1 cellular context compared by ENCODE assay signal in genomic region chr19:44613295-44614168, GRCh38.
TF ChIP-seq lines count a peak whose summit lies in the region.

Gene IGSF23, plus strand, starts transcription at chr19:44613563. Its CDS starts 83 bp downstream, at chr19:44613646.

TF ChIP-seq in HepG2, 621 proteins besides CTCF, POLR2A, EP300 and RAD21 (continued from another document and continues in another):
- no peak for TF ChIP-seq CENPBD1 (CRISPR knock-in tag; IDR thresholded peaks at IDR 0.05; ENCODE audit: borderline replicate concordance, low read depth)
- peak; percentile 61; the same call in 1 of the 2 replicates for TF ChIP-seq ZNF788 (CRISPR knock-in tag; IDR thresholded peaks at IDR 0.05; ENCODE audit: borderline replicate concordance)
- TF ChIP-seq HMGA1 (CRISPR knock-in tag; conservative IDR thresholded peaks at IDR 0.05) = no peak
- TF ChIP-seq TEF (CRISPR knock-in tag; IDR thresholded peaks at IDR 0.05) = no peak
- TF ChIP-seq ZNF318 (CRISPR knock-in tag; IDR thresholded peaks at IDR 0.05) = no peak
- TF ChIP-seq STAT5B (CRISPR knock-in tag; IDR thresholded peaks at IDR 0.05) = no peak
- peak; percentile 69 for TF ChIP-seq ATF2 (CRISPR knock-in tag; IDR thresholded peaks at IDR 0.05)
- TF ChIP-seq ZNF510 (CRISPR knock-in tag; IDR thresholded peaks at IDR 0.05; ENCODE audit: low read depth) = 0 out of 2 replicates have a peak, but pooled peaks have one; percentile 72
- TF ChIP-seq ZNF383 (CRISPR knock-in tag; IDR thresholded peaks at IDR 0.05; ENCODE audit: borderline replicate concordance) = no peak
- TF ChIP-seq FOXA1 (IDR thresholded peaks at IDR 0.05) = no peak
- TF ChIP-seq FOXA1 (CRISPR knock-in tag; IDR thresholded peaks at IDR 0.05) = peak; percentile 51; the same call in 1 of the 2 replicates
- no peak for TF ChIP-seq AKAP8 (CRISPR knock-in tag; IDR thresholded peaks at IDR 0.05)
- TF ChIP-seq MEF2D (CRISPR knock-in tag; IDR thresholded peaks at IDR 0.05) = peak; percentile 62; the same call in 1 of the 2 replicates
- TF ChIP-seq ZNF574 (CRISPR knock-in tag; IDR thresholded peaks at IDR 0.05) = no peak
- TF ChIP-seq SMC3 (IDR thresholded peaks at IDR 0.05; ENCODE audit: low read length) = no peak; the same call in 1 of the 2 replicates
- no peak for TF ChIP-seq KLF12 (CRISPR knock-in tag; IDR thresholded peaks at IDR 0.05; ENCODE audit: borderline replicate concordance)
- peak; percentile 26; the same call in 1 of the 2 replicates for TF ChIP-seq ZNF331 (CRISPR knock-in tag; IDR thresholded peaks at IDR 0.05)
- no peak for TF ChIP-seq CC2D1A (CRISPR knock-in tag; IDR thresholded peaks at IDR 0.05)
- no peak for TF ChIP-seq NFYB (CRISPR knock-in tag; IDR thresholded peaks at IDR 0.05)
- 0 out of 2 replicates have a peak, but pooled peaks have one; percentile 21 for TF ChIP-seq RFXAP (CRISPR knock-in tag; IDR thresholded peaks at IDR 0.05; ENCODE audit: borderline replicate concordance)
- no peak for TF ChIP-seq TOPORS (CRISPR knock-in tag; IDR thresholded peaks at IDR 0.05)
- peak; percentile 14; the same call in 1 of the 2 replicates for TF ChIP-seq PHF20 (CRISPR knock-in tag; IDR thresholded peaks at IDR 0.05)
- peak; percentile 61; the same call in 1 of the 2 replicates for TF ChIP-seq ZNF362 (CRISPR knock-in tag; IDR thresholded peaks at IDR 0.05; ENCODE audit: borderline replicate concordance)
- TF ChIP-seq MXD1 (CRISPR knock-in tag; IDR thresholded peaks at IDR 0.05) = 0 out of 2 replicates have a peak, but pooled peaks have one; percentile 66
- peak; percentile 63; the same call in 1 of the 2 replicates for TF ChIP-seq ZGPAT (CRISPR knock-in tag; IDR thresholded peaks at IDR 0.05)
- no peak for TF ChIP-seq XBP1 (CRISPR knock-in tag; IDR thresholded peaks at IDR 0.05)
- no peak for TF ChIP-seq PRDM15 (CRISPR knock-in tag; IDR thresholded peaks at IDR 0.05)
- TF ChIP-seq ZNF274 (CRISPR knock-in tag; IDR thresholded peaks at IDR 0.05) = no peak
- TF ChIP-seq ZNF710 (CRISPR knock-in tag; IDR thresholded peaks at IDR 0.05; ENCODE audit: borderline replicate concordance) = peak; percentile 56
- TF ChIP-seq ZNF136 (CRISPR knock-in tag; IDR thresholded peaks at IDR 0.05; ENCODE audit: low read depth) = no peak
